1 cellular context compared by ENCODE assay signal in the genomic region with DNA sequence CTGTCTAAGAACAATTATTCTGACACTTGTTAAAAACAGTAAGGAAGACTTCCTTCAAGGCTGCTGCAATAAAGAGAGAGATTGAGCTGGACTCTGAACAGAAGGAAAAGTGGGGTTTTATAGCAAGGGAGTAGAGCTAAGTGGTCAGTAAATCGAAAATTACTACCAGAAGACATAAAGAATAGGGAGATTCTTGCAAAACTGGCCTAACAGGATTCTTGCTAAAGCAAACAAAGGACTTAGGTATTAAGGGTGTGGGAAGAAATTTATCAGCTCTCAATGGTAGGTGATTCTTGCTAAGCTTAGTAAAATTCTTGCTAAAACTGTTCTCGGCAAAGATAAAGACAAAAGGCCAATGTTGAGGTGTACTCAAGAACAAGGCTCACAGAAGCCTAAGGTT.
TF ChIP-seq lines count a peak whose summit lies in the region.

No MANE protein-coding gene starts in this region.

TF ChIP-seq in H1, 55 proteins besides CTCF, POLR2A, EP300 and RAD21:
- no peak for TF ChIP-seq CREB1 (IDR thresholded peaks at IDR 0.05)
- TF ChIP-seq SP1 (IDR thresholded peaks at IDR 0.05; ENCODE audit: low read depth, low read length), result peak; percentile 73
- 0 out of 2 replicates have a peak, but pooled peaks have one; percentile 27 for TF ChIP-seq TEAD4 (IDR thresholded peaks at IDR 0.05; ENCODE audit: low read depth, low read length)
- TF ChIP-seq, protein P1, sequence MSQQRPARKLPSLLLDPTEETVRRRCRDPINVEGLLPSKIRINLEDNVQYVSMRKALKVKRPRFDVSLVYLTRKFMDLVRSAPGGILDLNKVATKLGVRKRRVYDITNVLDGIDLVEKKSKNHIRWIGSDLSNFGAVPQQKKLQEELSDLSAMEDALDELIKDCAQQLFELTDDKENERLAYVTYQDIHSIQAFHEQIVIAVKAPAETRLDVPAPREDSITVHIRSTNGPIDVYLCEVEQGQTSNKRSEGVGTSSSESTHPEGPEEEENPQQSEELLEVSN (IDR thresholded peaks at IDR 0.05), result no peak
- no peak for TF ChIP-seq CTBP2 (IDR thresholded peaks at IDR 0.05; ENCODE audit: borderline replicate concordance, insufficient read depth, insufficient read length, low read length)
- TF ChIP-seq RBBP5 (IDR thresholded peaks at IDR 0.05; ENCODE audit: borderline replicate concordance, low read depth, low read length), result 0 out of 2 replicates have a peak, but pooled peaks have one; percentile 35
- no peak for TF ChIP-seq TAF7 (optimal IDR thresholded peaks at IDR 0.05; ENCODE audit: borderline replicate concordance, low read depth, low read length)
- TF ChIP-seq KDM5A (IDR thresholded peaks at IDR 0.05; ENCODE audit: low read length), result no peak
- peak; percentile 54 for TF ChIP-seq ASH2L (IDR thresholded peaks at IDR 0.05; ENCODE audit: low read length)
